16 cellular contexts compared by ENCODE assay signal in the genomic region with DNA sequence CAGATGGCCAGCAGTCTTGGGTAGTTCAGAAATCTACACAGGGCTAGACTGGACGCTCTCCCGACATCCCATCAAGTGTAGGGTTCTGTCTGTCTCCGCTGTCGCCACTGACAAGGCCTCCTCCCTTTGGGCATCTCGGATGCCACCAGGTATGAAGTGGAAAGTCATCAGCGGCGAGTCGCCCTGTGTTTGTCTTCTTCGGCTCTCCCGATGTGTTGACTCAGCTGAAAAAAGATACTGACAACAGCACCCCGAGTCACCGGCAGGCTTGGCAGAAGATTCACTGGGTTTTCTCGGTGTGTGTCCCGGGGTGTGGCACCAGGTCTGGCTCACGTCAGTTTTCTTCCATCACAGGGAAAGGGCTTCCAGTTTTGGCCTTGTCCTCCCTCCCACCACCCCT. TPM values are rescaled to one million over a fixed set of nuclear protein-coding genes. Genes with fewer than 3 reads are reported as not detected.
A peak's percentile ranks its signal among the peaks of the same experiment; 100 is the strongest.
DNase-seq lines count a peak whose midpoint lies in the region; ATAC-seq, FAIRE-seq and TF ChIP-seq lines count a peak whose summit lies in the region.
"Had no signal": no experiment of that assay in that cellular context is flagged by ENCODE, and none has a peak within 500 bp of the region (broad histone marks: within the 10 kb centered on the region; RNA-seq: fewer than 3 reads in every experiment).

No MANE protein-coding gene starts in this region.

- TF ChIP-seq POLR2A in HepG2 (IDR thresholded peaks at IDR 0.05; ENCODE audit: insufficient read depth in 1 of 2, low read depth in 2 of 2, low read length in 2 of 2) = no peak
- TF ChIP-seq POLR2A in right lobe of liver (IDR thresholded peaks at IDR 0.05) = no peak

- 0% methylated on average over 7 of the region's 15 CpGs for WGBS in HepG2 (ENCODE audit: low lambda C conversion rate)
- WGBS in right lobe of liver (ENCODE audit: insufficient coverage, low coverage, low lambda C conversion rate, missing lambda C conversion rate) = 65% methylated on average over 5 of the region's 15 CpGs

- TF ChIP-seq RAD21 in HepG2 (CRISPR knock-in tag; IDR thresholded peaks at IDR 0.05) = no peak

- no peak overlapping the region for H3K9ac ChIP-seq in HepG2 (ENCODE audit: insufficient read depth, low read depth, low read length)

- DNase-seq in HepG2 (ENCODE audit: low spot score) (no peak), right lobe of liver (no peak), neural crest cell (ENCODE audit: low read depth, low spot score) (no peak), cerebellar nuclear complex (lab: John Stamatoyannopoulos, UW) (no peak), Right ventricle myocardium inferior (ENCODE audit: missing footprints) (no peak), substantia nigra (lab: John Stamatoyannopoulos, UW) (no peak)
- DNase-seq: NCI-H1092 treated with DMSO at 0.1 percent for 48 hours, NCI-H1694 treated with DMSO at 0.1 percent for 48 hours, NCI-H345, Peyer's patch, SHP77 treated with DMSO at 0.1 percent for 48 hours had no signal

- ATAC-seq in HepG2 = no peak
- no peak for ATAC-seq in right lobe of liver
- peak; percentile 24 for ATAC-seq in esophagus mucosa
- no peak for ATAC-seq in Right ventricle myocardium inferior
- ATAC-seq in HG02981 (IDR thresholded peaks at IDR 0.05; ENCODE audit: unreplicated experiment) = no peak

- H3K27ac Mint-ChIP-seq in neural crest cell (ENCODE audit: unreplicated experiment) = peak overlapping the region; percentile 67

- no peak overlapping the region for H3K4me2 ChIP-seq in HepG2 (ENCODE audit: low read depth, low read length)

- H2AFZ ChIP-seq in HepG2 (ENCODE audit: low read length) = no peak overlapping the region

- H3K27ac ChIP-seq in HepG2 (ENCODE audit: extremely low read length, insufficient read depth, low read length) (no peak overlapping the region), right lobe of liver (no peak overlapping the region), substantia nigra (ENCODE audit: low read depth, low read length, poor library complexity, severe bottlenecking) (no peak overlapping the region)
- H3K27ac ChIP-seq: C4-2B, Peyer's patch had no signal

- in situ Hi-C loops in HepG2 (cut with HindIII; ENCODE audit: extremely low pct_ligation_motif_present, low pct_unique_long_range_greater_than_20kb) = no loop called here

- peaks cover 3% of the 10 kb centered on the region for H3K27me3 Mint-ChIP-seq in neural crest cell (ENCODE audit: low read depth)

- H3K79me2 ChIP-seq in HepG2 (ENCODE audit: insufficient read depth, low read length) = no peaks in the 10 kb centered on the region

- no peak for FAIRE-seq in HepG2 (lab: Jason Lieb, UNC)
- FAIRE-seq: A204.1 had no signal

- H4K20me1 ChIP-seq in HepG2 (ENCODE audit: insufficient read depth, low read length) = no peaks in the 10 kb centered on the region

- intact Hi-C loops in HepG2 (cut with micrococcal nuclease; ENCODE audit: unreplicated experiment) (loop anchor here (10.0 kb wide), 1 partner anchor 275 kb away; no protein-coding TSS in a partner anchor), right lobe of liver (cut with DNase I) (no loop called here), Right ventricle myocardium inferior (cut with DNase I) (no loop called here)

- no peak for TF ChIP-seq EP300 in HepG2 (IDR thresholded peaks at IDR 0.05; ENCODE audit: low read depth in 2 of 2, low read length in 2 of 2)
- no peak for TF ChIP-seq EP300 in HepG2 (CRISPR knock-in tag; IDR thresholded peaks at IDR 0.05; ENCODE audit: borderline replicate concordance)

- peaks cover 15% of the 10 kb centered on the region for H3K4me1 Mint-ChIP-seq in neural crest cell

- H3K4me3 ChIP-seq in HepG2 (replicated peaks in 1 of 3; ENCODE audit: insufficient read depth in 1 of 3, low read depth in 2 of 3, low read length in 3 of 3) (no peak overlapping the region), right lobe of liver (no peak overlapping the region)
- H3K4me3 ChIP-seq: HAP-1, Peyer's patch had no signal

- H3K9me3 Mint-ChIP-seq in neural crest cell = no peaks in the 10 kb centered on the region

- no peak overlapping the region for H3K4me3 Mint-ChIP-seq in neural crest cell

- no TSS peak for BruUV-seq in HepG2 (replicated peaks; lab: Mats Ljungman, UMichigan)

- H3K4me1 ChIP-seq in HepG2 (ENCODE audit: insufficient read depth, low read length) (no peaks in the 10 kb centered on the region), right lobe of liver (no peaks in the 10 kb centered on the region)
- H3K4me1 ChIP-seq: HAP-1, Peyer's patch had no signal

- CTCF ChIA-PET in HepG2 (lab: Yijun Ruan, JAX; ENCODE audit: low intra/inter-chr PET ratio, low total read pairs) = no interaction called here

- H3K9me3 ChIP-seq in HepG2 (ENCODE audit: low read length) = no peaks in the 10 kb centered on the region
- no peaks in the 10 kb centered on the region for H3K9me3 ChIP-seq in right lobe of liver
- H3K9me3 ChIP-seq: HAP-1, Peyer's patch had no signal

- POLR2A ChIA-PET in HepG2 (lab: Yijun Ruan, JAX) = no interaction called here

- H3K36me3 ChIP-seq in HepG2 (replicated peaks in 1 of 2; ENCODE audit: control insufficient read depth in 1 of 2, insufficient read depth in 2 of 2, low read length in 2 of 2) = no peaks in the 10 kb centered on the region
- no peaks in the 10 kb centered on the region for H3K36me3 ChIP-seq in right lobe of liver
- H3K36me3 ChIP-seq: HAP-1, Peyer's patch had no signal

- H3K27me3 ChIP-seq in HepG2 (ENCODE audit: control insufficient read depth in 1 of 2, insufficient read depth in 2 of 2, low read length in 2 of 2) (peaks cover 8 to 38% of the 10 kb centered on the region in 2 experiments; a peak in 3 of 5 replicates), right lobe of liver (no peaks in the 10 kb centered on the region)
- H3K27me3 ChIP-seq: Peyer's patch had no signal

- no peak for TF ChIP-seq CTCF in HepG2 (CRISPR knock-in tag; IDR thresholded peaks at IDR 0.05)
- TF ChIP-seq CTCF in right lobe of liver (IDR thresholded peaks at IDR 0.05) = no peak
- no peak for TF ChIP-seq CTCF in neural crest cell (conservative IDR thresholded peaks at IDR 0.05)

- H3K36me3 Mint-ChIP-seq in neural crest cell (ENCODE audit: low read depth) = no peaks in the 10 kb centered on the region

RNA-seq across cellular contexts. Expression of gene VPS8, which starts 42.2 kb away (rescaled TPM):
- total RNA-seq in HepG2 (2016; rRNA removed; fragmentation: Illumina TruSeq; extraction: Trizol) = 32.6 and 35.1 TPM in 2 replicates
- total RNA-seq in HepG2 (2016; cell fraction: cytosol; rRNA removed; fragmentation: Illumina TruSeq; extraction: Trizol; ENCODE audit: low read depth) = 21.2 and 26.3 TPM in 2 replicates
- total RNA-seq in HepG2 (2016; cell fraction: insoluble cytoplasmic fraction; rRNA removed; fragmentation: Illumina TruSeq; extraction: Trizol) = 34.3 and 35.4 TPM in 2 replicates
- total RNA-seq in HepG2 (2016; cell fraction: membrane; rRNA removed; fragmentation: Illumina TruSeq; extraction: Trizol) = 18.6 and 21.1 TPM in 2 replicates
- total RNA-seq in HepG2 (2016; cell fraction: nucleus; rRNA removed; fragmentation: Illumina TruSeq; extraction: Trizol) = 91.6 and 95.2 TPM in 2 replicates
- 14.2 and 16.4 TPM in 2 replicates for polyA plus RNA-seq in HepG2 (2011; rRNA removed)
- 4.5 and 7.5 TPM in 2 replicates for polyA plus RNA-seq in HepG2 (2011; cell fraction: cytosol; rRNA removed)
- 45.8 and 48.3 TPM in 2 replicates for polyA plus RNA-seq in HepG2 (2011; cell fraction: nucleus; rRNA removed)
- 12.4 and 13.2 TPM in 2 replicates for polyA plus RNA-seq in HepG2 (2012)
- polyA plus RNA-seq in HepG2 (2016; cell fraction: cytosol; fragmentation: Illumina TruSeq; extraction: Trizol; ENCODE audit: low read depth) = 4.6 and 5.5 TPM in 2 replicates
- polyA plus RNA-seq in HepG2 (2016; cell fraction: insoluble cytoplasmic fraction; fragmentation: Illumina TruSeq; extraction: Trizol; ENCODE audit: low read depth) = 15.5 and 17.1 TPM in 2 replicates
- polyA plus RNA-seq in HepG2 (2016; cell fraction: membrane; fragmentation: Illumina TruSeq; extraction: Trizol; ENCODE audit: low read depth) = 4.7 and 5.3 TPM in 2 replicates
- polyA plus RNA-seq in HepG2 (2016; cell fraction: nucleus; fragmentation: Illumina TruSeq; extraction: Trizol; ENCODE audit: insufficient read depth, low read depth) = 52.8 and 56.9 TPM in 2 replicates
- 30.8 and 54.1 TPM in 2 replicates for polyA minus RNA-seq in HepG2 (2011; rRNA and poly(A)+ RNA removed; ENCODE audit: low replicate concordance)
- polyA minus RNA-seq in HepG2 (2011; cell fraction: cytosol; rRNA and poly(A)+ RNA removed) = 12.9 and 20.4 TPM in 2 replicates
- 182 and 228 TPM in 2 replicates for polyA minus RNA-seq in HepG2 (2011; cell fraction: nucleus; rRNA and poly(A)+ RNA removed)
- 10 to 100 TPM; 20.4 to 24.5 (median 21.3) TPM for total RNA-seq in right lobe of liver
- total RNA-seq in esophagus mucosa = 30.4 TPM
- 52.9 and 55.7 TPM in 2 replicates for total RNA-seq in neural crest cell
- 46.1 TPM for total RNA-seq in Right ventricle myocardium inferior

RNA-seq across cellular contexts. Expression of gene MAGEF1, which starts 57.9 kb away (rescaled TPM):
- 60.5 and 62.4 TPM in 2 replicates for total RNA-seq in HepG2 (2016; rRNA removed; fragmentation: Illumina TruSeq; extraction: Trizol)
- total RNA-seq in HepG2 (2016; cell fraction: cytosol; rRNA removed; fragmentation: Illumina TruSeq; extraction: Trizol; ENCODE audit: low read depth) = 11.1 and 11.7 TPM in 2 replicates
- total RNA-seq in HepG2 (2016; cell fraction: insoluble cytoplasmic fraction; rRNA removed; fragmentation: Illumina TruSeq; extraction: Trizol) = 62.2 and 63.0 TPM in 2 replicates
- total RNA-seq in HepG2 (2016; cell fraction: membrane; rRNA removed; fragmentation: Illumina TruSeq; extraction: Trizol) = 35.0 and 37.6 TPM in 2 replicates
- 29.3 and 33.3 TPM in 2 replicates for total RNA-seq in HepG2 (2016; cell fraction: nucleus; rRNA removed; fragmentation: Illumina TruSeq; extraction: Trizol)
- polyA plus RNA-seq in HepG2 (2011; rRNA removed) = 26.0 and 28.4 TPM in 2 replicates
- polyA plus RNA-seq in HepG2 (2011; cell fraction: cytosol; rRNA removed) = 28.8 and 31.3 TPM in 2 replicates
- polyA plus RNA-seq in HepG2 (2011; cell fraction: nucleus; rRNA removed) = 9.3 and 9.9 TPM in 2 replicates
- polyA plus RNA-seq in HepG2 (2012) = 40.7 and 43.6 TPM in 2 replicates
- 9.6 and 9.9 TPM in 2 replicates for polyA plus RNA-seq in HepG2 (2016; cell fraction: cytosol; fragmentation: Illumina TruSeq; extraction: Trizol; ENCODE audit: low read depth)
- 85.1 and 85.2 TPM in 2 replicates for polyA plus RNA-seq in HepG2 (2016; cell fraction: insoluble cytoplasmic fraction; fragmentation: Illumina TruSeq; extraction: Trizol; ENCODE audit: low read depth)
- polyA plus RNA-seq in HepG2 (2016; cell fraction: membrane; fragmentation: Illumina TruSeq; extraction: Trizol; ENCODE audit: low read depth) = 27.9 and 30.4 TPM in 2 replicates
- 55.9 and 56.3 TPM in 2 replicates for polyA plus RNA-seq in HepG2 (2016; cell fraction: nucleus; fragmentation: Illumina TruSeq; extraction: Trizol; ENCODE audit: insufficient read depth, low read depth)
- polyA minus RNA-seq in HepG2 (2011; rRNA and poly(A)+ RNA removed; ENCODE audit: low replicate concordance) = 7.2 and 10.5 TPM in 2 replicates
- polyA minus RNA-seq in HepG2 (2011; cell fraction: cytosol; rRNA and poly(A)+ RNA removed) = 18.7 and 19.4 TPM in 2 replicates
- polyA minus RNA-seq in HepG2 (2011; cell fraction: nucleus; rRNA and poly(A)+ RNA removed) = 8.4 and 9.0 TPM in 2 replicates
- total RNA-seq in right lobe of liver = 10 to 100 TPM in 4 of 6 experiments, 1 to 10 TPM in 2; 8.2 to 17.1 (median 10.9) TPM
- 16.1 TPM for total RNA-seq in esophagus mucosa
- total RNA-seq in neural crest cell = 76.3 and 80.3 TPM in 2 replicates
- total RNA-seq in Right ventricle myocardium inferior = 31.3 TPM
